7 cellular contexts compared by ENCODE assay signal in the genomic region with DNA sequence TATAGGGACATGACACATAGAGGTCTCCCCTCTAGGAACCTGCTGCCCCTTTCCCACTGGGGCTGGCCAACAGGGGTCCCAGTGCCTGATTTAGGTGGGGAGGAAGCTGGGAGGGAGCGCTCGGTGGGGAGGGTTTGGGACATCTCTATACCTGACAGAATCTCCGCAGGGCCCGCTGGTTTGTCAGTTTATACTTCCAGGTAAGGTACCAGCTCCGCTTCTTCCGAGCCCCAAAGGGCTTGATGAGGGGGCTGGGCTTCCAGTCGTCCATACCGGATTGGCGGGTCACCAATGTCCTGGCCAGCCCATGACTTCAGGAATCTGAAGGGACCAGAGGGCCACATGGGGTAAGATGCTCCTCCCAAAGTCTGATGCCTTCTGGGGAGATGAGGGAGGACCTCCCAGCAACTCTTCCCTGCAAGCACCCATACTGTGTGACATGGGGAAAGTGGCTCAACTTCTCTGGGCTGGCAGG. TPM values are rescaled to one million over a fixed set of nuclear protein-coding genes. Genes with fewer than 3 reads are reported as not detected.
DNase-seq lines count a peak whose midpoint lies in the region; ATAC-seq lines count a peak whose summit lies in the region.

No MANE protein-coding gene starts in this region.

- peaks cover 27% of the 10 kb centered on the region for H3K36me3 ChIP-seq in iPS-20b (ENCODE audit: insufficient read depth, low read depth, low read length)

- H3K9me3 Mint-ChIP-seq in activated naive CD4-positive, alpha-beta T cell treated with anti-CD3 and anti-CD28 coated beads, Interleukin-2, amount 50 U/mL, for 72 hours = no peaks in the 10 kb centered on the region

- no peaks in the 10 kb centered on the region for H3K9me3 ChIP-seq in iPS-20b (ENCODE audit: insufficient read depth, low read depth, low read length)

- H3K27ac ChIP-seq in iPS-20b (ENCODE audit: low read length) (no peak overlapping the region), temporal lobe (ENCODE audit: low read depth, low read length) (peak overlapping the region; percentile 70)

- H3K4me1 ChIP-seq in iPS-20b (ENCODE audit: insufficient read depth, low read length) = peaks cover 3% of the 10 kb centered on the region; the same call in 1 of the 2 replicates

- H3K36me3 Mint-ChIP-seq in activated naive CD4-positive, alpha-beta T cell treated with anti-CD3 and anti-CD28 coated beads, Interleukin-2, amount 50 U/mL, for 72 hours = no peaks in the 10 kb centered on the region

- ATAC-seq in HG02610 (IDR thresholded peaks at IDR 0.05; ENCODE audit: unreplicated experiment) = peak; percentile 24
- ATAC-seq in activated naive CD4-positive, alpha-beta T cell treated with anti-CD3 and anti-CD28 coated beads, Interleukin-2, amount 50 U/mL, for 72 hours = peak; percentile 1 to 12

- peak overlapping the region; percentile 79 to 87 for H3K27ac Mint-ChIP-seq in activated naive CD4-positive, alpha-beta T cell treated with anti-CD3 and anti-CD28 coated beads, Interleukin-2, amount 50 U/mL, for 72 hours

- peak overlapping the region; percentile 89 for H3K4me3 ChIP-seq in iPS-20b (ENCODE audit: low read length)

- H3K9ac ChIP-seq in iPS-20b (ENCODE audit: low read depth, low read length) = peak overlapping the region; percentile 90

- DNase-seq in activated naive CD4-positive, alpha-beta T cell treated with anti-CD3 and anti-CD28 coated beads, Interleukin-2, amount 50 U/mL, for 72 hours (ENCODE audit: low spot score in 2 of 2) = no peak
- DNase-seq in NCI-H1417 (lab: John Stamatoyannopoulos, UW) (no peak), globus pallidus (ENCODE audit: low spot score) (no peak), HuH-7 (ENCODE audit: low spot score) (no peak)

- H3K27me3 ChIP-seq in iPS-20b (ENCODE audit: insufficient read depth, low read length) = no peaks in the 10 kb centered on the region

RNA-seq across cellular contexts. Expression of gene POMGNT1, which starts 0.6 kb away (rescaled TPM):
- total RNA-seq in activated naive CD4-positive, alpha-beta T cell treated with anti-CD3 and anti-CD28 coated beads, Interleukin-2, amount 50 U/mL, for 72 hours = 10 to 100 TPM; 29.0 to 50.7 TPM
- total RNA-seq in temporal lobe = 29.0 TPM

RNA-seq across cellular contexts. Expression of gene LURAP1, which starts 5.5 kb away (rescaled TPM):
- total RNA-seq in activated naive CD4-positive, alpha-beta T cell treated with anti-CD3 and anti-CD28 coated beads, Interleukin-2, amount 50 U/mL, for 72 hours = under 1 TPM in 1 of 2 donors, not detected in 1; 0.21 TPM
- 2.2 TPM for total RNA-seq in temporal lobe

RNA-seq across cellular contexts. Expression of gene P3R3URF, which starts 21.3 kb away (rescaled TPM):
- not detected for total RNA-seq in activated naive CD4-positive, alpha-beta T cell treated with anti-CD3 and anti-CD28 coated beads, Interleukin-2, amount 50 U/mL, for 72 hours
- total RNA-seq in temporal lobe = not detected

RNA-seq across cellular contexts. Expression of gene TSPAN1, which starts 22.7 kb away (rescaled TPM):
- total RNA-seq in activated naive CD4-positive, alpha-beta T cell treated with anti-CD3 and anti-CD28 coated beads, Interleukin-2, amount 50 U/mL, for 72 hours = not detected
- total RNA-seq in temporal lobe = 0.74 TPM

RNA-seq across cellular contexts. Expression of gene RAD54L, which starts 50.0 kb away (rescaled TPM):
- total RNA-seq in activated naive CD4-positive, alpha-beta T cell treated with anti-CD3 and anti-CD28 coated beads, Interleukin-2, amount 50 U/mL, for 72 hours = 100 to 1,000 TPM in 1 of 2 donors, 10 to 100 TPM in 1; 61.7 to 118 TPM
- total RNA-seq in temporal lobe = 1.5 TPM
